14 cellular contexts compared by ENCODE assay signal in the genomic region with DNA sequence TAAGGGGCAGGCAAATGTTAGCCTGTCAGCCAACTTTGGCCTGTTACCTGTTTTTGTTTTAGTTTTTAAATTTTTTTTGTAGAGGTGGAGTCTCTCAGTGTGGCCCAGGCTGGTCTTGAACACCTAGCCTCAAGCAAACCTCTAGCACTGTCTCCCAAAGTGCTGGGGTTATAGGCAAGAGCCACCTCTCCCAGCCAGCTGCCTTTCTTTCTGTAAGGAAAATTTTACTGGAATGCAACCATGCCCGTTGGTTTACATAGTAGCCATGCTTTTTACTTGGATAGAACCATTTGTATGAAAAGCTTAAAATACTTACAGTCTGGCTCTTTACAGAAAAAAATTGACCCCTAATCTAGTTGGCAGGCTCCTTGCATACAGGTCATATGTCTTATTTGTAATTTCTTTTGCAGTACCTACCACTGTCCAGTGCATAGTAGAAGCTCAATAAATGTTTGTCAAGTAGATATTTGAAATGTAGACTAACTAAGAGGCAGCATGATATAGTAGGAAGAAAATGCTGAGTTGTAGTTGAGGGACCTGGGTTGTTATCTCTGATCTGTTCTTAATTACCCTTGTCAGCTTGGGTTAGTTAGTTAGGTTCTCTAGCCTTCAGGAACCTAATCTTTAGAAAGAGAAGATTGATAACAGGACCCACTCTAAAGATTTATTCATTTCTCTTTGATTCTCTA. TPM values are rescaled to one million over a fixed set of nuclear protein-coding genes. Genes with fewer than 3 reads are reported as not detected.
DNase-seq lines count a peak whose midpoint lies in the region; ATAC-seq, FAIRE-seq and TF ChIP-seq lines count a peak whose summit lies in the region.
"Had no signal": no experiment of that assay in that cellular context is flagged by ENCODE, and none has a peak within 500 bp of the region (broad histone marks: within the 10 kb centered on the region; RNA-seq: fewer than 3 reads in every experiment).

No MANE protein-coding gene starts in this region.

- no TSS peak for BruUV-seq in HepG2 (replicated peaks; lab: Mats Ljungman, UMichigan)

- TF ChIP-seq POLR2A in HepG2 (IDR thresholded peaks at IDR 0.05; ENCODE audit: insufficient read depth in 1 of 2, low read depth in 2 of 2, low read length in 2 of 2) (no peak), right lobe of liver (IDR thresholded peaks at IDR 0.05) (no peak)

- H3K27ac ChIP-seq in HepG2 (ENCODE audit: extremely low read length, insufficient read depth, low read length) (no peak overlapping the region), right lobe of liver (peak overlapping the region in 1 of 3 donors; percentile 33)
- H3K27ac ChIP-seq: prostate gland had no signal

- no peak for ATAC-seq in HepG2
- no peak for ATAC-seq in right lobe of liver
- ATAC-seq in activated T-cell treated with anti-CD3 and anti-CD28 coated beads, Interleukin-2, amount 50 U/mL, for 72 hours (replicated peaks in 1 of 2), result no peak
- ATAC-seq in Right ventricle myocardium superior (ENCODE audit: poor library complexity), result no peak

- 0% methylated on average over 1 of the region's 1 CpG for WGBS in HepG2 (ENCODE audit: low lambda C conversion rate)
- WGBS in right lobe of liver (ENCODE audit: insufficient coverage, low coverage, low lambda C conversion rate, missing lambda C conversion rate), result 63% methylated on average over 1 of the region's 1 CpG

- peak overlapping the region; percentile 41 to 50 for H3K4me3 Mint-ChIP-seq in activated T-cell treated with anti-CD3 and anti-CD28 coated beads, Interleukin-2, amount 50 U/mL, for 72 hours
- peak overlapping the region in 1 of 5 donors; percentile 20 for H3K4me3 Mint-ChIP-seq in immature natural killer cell
- no peak overlapping the region for H3K4me3 Mint-ChIP-seq in osteocyte (ENCODE audit: unreplicated experiment)

- peaks cover 15 to 68% of the 10 kb centered on the region in 2 donors for H3K36me3 Mint-ChIP-seq in activated T-cell treated with anti-CD3 and anti-CD28 coated beads, Interleukin-2, amount 50 U/mL, for 72 hours (ENCODE audit: insufficient read depth in 2 of 2)
- peaks cover 14 to 17% (median 16%) of the 10 kb centered on the region in 3 donors for H3K36me3 Mint-ChIP-seq in immature natural killer cell
- H3K36me3 Mint-ChIP-seq in osteocyte (ENCODE audit: unreplicated experiment), result peaks cover 40% of the 10 kb centered on the region

- H3K4me2 ChIP-seq in HepG2 (ENCODE audit: low read depth, low read length), result peak overlapping the region; percentile 76

- intact Hi-C loops in HepG2 (cut with micrococcal nuclease; ENCODE audit: unreplicated experiment), result no loop called here
- intact Hi-C loops in right lobe of liver (cut with DNase I), result no loop called here
- intact Hi-C loops in Right ventricle myocardium superior (cut with DNase I), result loop anchor here (10.0 kb wide), 1 partner anchor 68 kb away; the partner anchor contains the start of gene SLC35E3

- no peak overlapping the region for H2AFZ ChIP-seq in HepG2 (ENCODE audit: low read length)

- peak overlapping the region; percentile 80 for H3K27ac Mint-ChIP-seq in activated T-cell treated with anti-CD3 and anti-CD28 coated beads, Interleukin-2, amount 50 U/mL, for 72 hours
- peak overlapping the region in 5 of 6 donors; percentile 44 to 82 (median 60) for H3K27ac Mint-ChIP-seq in immature natural killer cell
- H3K27ac Mint-ChIP-seq in osteocyte (ENCODE audit: unreplicated experiment), result no peak overlapping the region

- no peak for TF ChIP-seq EP300 in HepG2 (IDR thresholded peaks at IDR 0.05; ENCODE audit: low read depth in 2 of 2, low read length in 2 of 2)
- TF ChIP-seq EP300 in HepG2 (CRISPR knock-in tag; IDR thresholded peaks at IDR 0.05; ENCODE audit: borderline replicate concordance), result no peak

- DNase-seq in HepG2 (ENCODE audit: low spot score) (no peak), right lobe of liver (no peak), immature natural killer cell (no peak), ureter (ENCODE audit: low spot score) (peak; percentile 22), Right ventricle myocardium superior (no peak), osteocyte (ENCODE audit: extremely low spot score, unreplicated experiment) (no peak), NCI-H1105 treated with DMSO at 0.1 percent for 48 hours (lab: John Stamatoyannopoulos, UW) (no peak)
- no peak for DNase-seq in activated T-cell treated with anti-CD3 and anti-CD28 coated beads, Interleukin-2, amount 50 U/mL, for 72 hours
- DNase-seq: COR-L47, dorsolateral prefrontal cortex, H7, NCI-H1930, SIG-M5 had no signal

- peaks cover 57% of the 10 kb centered on the region for H3K4me1 Mint-ChIP-seq in activated T-cell treated with anti-CD3 and anti-CD28 coated beads, Interleukin-2, amount 50 U/mL, for 72 hours (ENCODE audit: low read depth)
- H3K4me1 Mint-ChIP-seq in immature natural killer cell, result peaks cover 42 to 74% of the 10 kb centered on the region in 2 donors
- H3K4me1 Mint-ChIP-seq in osteocyte (ENCODE audit: unreplicated experiment), result peaks cover 34% of the 10 kb centered on the region

- H4K20me1 ChIP-seq in HepG2 (ENCODE audit: insufficient read depth, low read length), result peaks cover 64% of the 10 kb centered on the region

- no peaks in the 10 kb centered on the region for H3K27me3 Mint-ChIP-seq in activated T-cell treated with anti-CD3 and anti-CD28 coated beads, Interleukin-2, amount 50 U/mL, for 72 hours (ENCODE audit: low read depth)
- H3K27me3 Mint-ChIP-seq in immature natural killer cell (ENCODE audit: low read depth in 3 of 3) (peaks cover 12 to 13% (median 13%) of the 10 kb centered on the region in 3 donors), osteocyte (ENCODE audit: unreplicated experiment) (no peaks in the 10 kb centered on the region)

- H3K4me1 ChIP-seq in HepG2 (ENCODE audit: insufficient read depth, low read length) (peaks cover 54% of the 10 kb centered on the region), right lobe of liver (peaks cover 0 to 41% (median 5%) of the 10 kb centered on the region in 4 donors)

- H3K9me3 ChIP-seq in HepG2 (ENCODE audit: low read length) (no peaks in the 10 kb centered on the region), right lobe of liver (no peaks in the 10 kb centered on the region)
- H3K9me3 ChIP-seq: prostate gland had no signal

- peaks cover 3 to 43% of the 10 kb centered on the region in 2 experiments for H3K36me3 ChIP-seq in HepG2 (replicated peaks in 1 of 2; ENCODE audit: control insufficient read depth in 1 of 2, insufficient read depth in 2 of 2, low read length in 2 of 2)
- H3K36me3 ChIP-seq in right lobe of liver, result peaks cover 6 to 52% (median 28%) of the 10 kb centered on the region in 4 donors
- H3K36me3 ChIP-seq: prostate gland had no signal

- CTCF ChIA-PET in HepG2 (lab: Yijun Ruan, JAX; ENCODE audit: low intra/inter-chr PET ratio, low total read pairs), result no interaction called here

- H3K9ac ChIP-seq in HepG2 (ENCODE audit: insufficient read depth, low read depth, low read length), result peak overlapping the region; percentile 58

- no peak for FAIRE-seq in HepG2 (lab: Jason Lieb, UNC)

- H3K4me3 ChIP-seq in HepG2 (replicated peaks in 1 of 3; ENCODE audit: insufficient read depth in 1 of 3, low read depth in 2 of 3, low read length in 3 of 3) (peak overlapping the region; percentile 82 to 94 (median 88)), right lobe of liver (no peak overlapping the region)
- H3K4me3 ChIP-seq: prostate gland had no signal

- TF ChIP-seq RAD21 in HepG2 (CRISPR knock-in tag; IDR thresholded peaks at IDR 0.05), result no peak

- H3K27me3 ChIP-seq in HepG2 (ENCODE audit: control insufficient read depth in 1 of 2, insufficient read depth in 2 of 2, low read length in 2 of 2) (no peaks in the 10 kb centered on the region; a peak in 1 of 5 replicates), right lobe of liver (no peaks in the 10 kb centered on the region)
- H3K27me3 ChIP-seq: dorsolateral prefrontal cortex had no signal

- TF ChIP-seq CTCF in HepG2 (CRISPR knock-in tag; IDR thresholded peaks at IDR 0.05) (no peak), right lobe of liver (IDR thresholded peaks at IDR 0.05) (no peak), osteocyte (IDR thresholded peaks at IDR 0.05) (no peak)

- in situ Hi-C loops in HepG2 (cut with HindIII; ENCODE audit: extremely low pct_ligation_motif_present, low pct_unique_long_range_greater_than_20kb), result no loop called here

- POLR2A ChIA-PET in HepG2 (lab: Yijun Ruan, JAX), result interaction anchor here (0.9 to 8.3 kb wide), 5 partner anchors 9 to 66 kb away, joined by 3 to 54 read pairs (median 5); partner anchors contain the start of gene SLC35E3

- H3K79me2 ChIP-seq in HepG2 (ENCODE audit: insufficient read depth, low read length), result peaks cover 91% of the 10 kb centered on the region

- H3K9me3 Mint-ChIP-seq in activated T-cell treated with anti-CD3 and anti-CD28 coated beads, Interleukin-2, amount 50 U/mL, for 72 hours, result no peaks in the 10 kb centered on the region
- H3K9me3 Mint-ChIP-seq in immature natural killer cell, result no peaks in the 10 kb centered on the region
- H3K9me3 Mint-ChIP-seq in osteocyte (ENCODE audit: unreplicated experiment), result no peaks in the 10 kb centered on the region

RNA-seq across cellular contexts. Expression of gene MDM2, which starts 4.7 kb away (rescaled TPM):
- total RNA-seq in HepG2 (2016; rRNA removed; fragmentation: Illumina TruSeq; extraction: Trizol), result 314 and 466 TPM in 2 replicates
- 106 and 114 TPM in 2 replicates for total RNA-seq in HepG2 (2016; cell fraction: cytosol; rRNA removed; fragmentation: Illumina TruSeq; extraction: Trizol; ENCODE audit: low read depth)
- 318 and 433 TPM in 2 replicates for total RNA-seq in HepG2 (2016; cell fraction: insoluble cytoplasmic fraction; rRNA removed; fragmentation: Illumina TruSeq; extraction: Trizol)
- 152 and 204 TPM in 2 replicates for total RNA-seq in HepG2 (2016; cell fraction: membrane; rRNA removed; fragmentation: Illumina TruSeq; extraction: Trizol)
- total RNA-seq in HepG2 (2016; cell fraction: nucleus; rRNA removed; fragmentation: Illumina TruSeq; extraction: Trizol), result 480 and 515 TPM in 2 replicates
- polyA plus RNA-seq in HepG2 (2011; rRNA removed), result 23.9 and 29.3 TPM in 2 replicates
- 8.1 and 12.2 TPM in 2 replicates for polyA plus RNA-seq in HepG2 (2011; cell fraction: cytosol; rRNA removed)
- polyA plus RNA-seq in HepG2 (2011; cell fraction: nucleus; rRNA removed), result 21.1 and 35.5 TPM in 2 replicates
- polyA plus RNA-seq in HepG2 (2012), result 29.6 and 57.6 TPM in 2 replicates
- polyA plus RNA-seq in HepG2 (2016; cell fraction: cytosol; fragmentation: Illumina TruSeq; extraction: Trizol; ENCODE audit: low read depth), result 20.1 and 21.0 TPM in 2 replicates
- polyA plus RNA-seq in HepG2 (2016; cell fraction: insoluble cytoplasmic fraction; fragmentation: Illumina TruSeq; extraction: Trizol; ENCODE audit: low read depth), result 174 and 187 TPM in 2 replicates
- polyA plus RNA-seq in HepG2 (2016; cell fraction: membrane; fragmentation: Illumina TruSeq; extraction: Trizol; ENCODE audit: low read depth), result 57.3 and 58.5 TPM in 2 replicates
- 472 and 516 TPM in 2 replicates for polyA plus RNA-seq in HepG2 (2016; cell fraction: nucleus; fragmentation: Illumina TruSeq; extraction: Trizol; ENCODE audit: insufficient read depth, low read depth)
- polyA minus RNA-seq in HepG2 (2011; rRNA and poly(A)+ RNA removed; ENCODE audit: low replicate concordance), result 42.3 and 54.4 TPM in 2 replicates
- 71.4 and 82.9 TPM in 2 replicates for polyA minus RNA-seq in HepG2 (2011; cell fraction: cytosol; rRNA and poly(A)+ RNA removed)
- polyA minus RNA-seq in HepG2 (2011; cell fraction: nucleus; rRNA and poly(A)+ RNA removed), result 248 and 279 TPM in 2 replicates
- 10 to 100 TPM; 56.9 to 74.3 (median 64.0) TPM for total RNA-seq in right lobe of liver
- total RNA-seq in activated T-cell treated with anti-CD3 and anti-CD28 coated beads, Interleukin-2, amount 50 U/mL, for 72 hours, result 100 to 1,000 TPM; 191 to 225 TPM
- polyA plus RNA-seq in immature natural killer cell, result 10 to 100 TPM; 18.2 to 33.5 (median 19.9) TPM
- total RNA-seq in ureter, result 140 TPM
- total RNA-seq in Right ventricle myocardium superior, result 38.1 TPM
- total RNA-seq in osteocyte, result 131 and 132 TPM in 2 replicates

Comparison
In these comparisons a context has a peak if more than half of its experiments do, and no peak if none do; other contexts are left out.
1. H3K4me3 ChIP-seq: peak in HepG2 (3 of 3); none in right lobe of liver (0 of 3).